ENCODE assay signal across 10 cellular contexts in the genomic region with DNA sequence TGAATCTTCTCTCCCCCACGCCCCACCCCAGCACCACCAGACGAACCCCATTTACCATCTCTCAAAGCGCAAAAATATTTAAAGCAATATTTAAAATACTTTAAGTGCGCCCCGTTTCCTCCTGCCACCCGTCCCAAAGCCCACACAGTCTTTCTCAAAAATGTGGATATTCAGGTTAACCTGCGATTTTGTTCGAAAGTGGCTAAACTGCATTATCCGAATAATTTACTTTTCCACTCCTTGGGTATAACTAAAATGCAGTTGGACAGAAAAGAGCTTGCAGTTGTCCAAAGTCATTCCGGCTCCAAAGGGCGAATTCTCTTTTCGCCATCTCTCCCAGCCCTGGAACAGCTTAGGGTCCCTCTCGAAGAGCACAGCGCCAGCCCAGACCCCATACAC. TPM values are rescaled to one million over a fixed set of nuclear protein-coding genes. Genes with fewer than 3 reads are reported as not detected.
DNase-seq lines count a peak whose midpoint lies in the region; ATAC-seq and TF ChIP-seq lines count a peak whose summit lies in the region.
"Had no signal": no experiment of that assay in that cellular context is flagged by ENCODE, and none has a peak within 500 bp of the region (broad histone marks: within the 10 kb centered on the region; RNA-seq: fewer than 3 reads in every experiment).

No MANE protein-coding gene starts in this region.

- H3K4me2 ChIP-seq in mesendoderm (ENCODE audit: low read length) = peak overlapping the region; percentile 92

- no peaks in the 10 kb centered on the region for H3K9me3 Mint-ChIP-seq in stimulated activated naive CD8-positive, alpha-beta T cell treated with anti-CD3 and anti-CD28 coated beads, Interleukin-15, Interleukin-2, amounts not matched to agents 100 ng/mL and 50 ng/mL, for 24 hours
- H3K9me3 Mint-ChIP-seq: dendritic cell treated with granulocyte-macrophage colony-stimulating factor and Interleukin-4, amounts not matched to agents 40 ng/mL and 50 ng/mL, for 4 days had no signal

- peaks cover 12% of the 10 kb centered on the region for H3K4me1 Mint-ChIP-seq in stimulated activated naive CD8-positive, alpha-beta T cell treated with anti-CD3 and anti-CD28 coated beads, Interleukin-15, Interleukin-2, amounts not matched to agents 100 ng/mL and 50 ng/mL, for 24 hours (ENCODE audit: low read depth)

- WGBS in mesendoderm (ENCODE audit: extremely low coverage, insufficient coverage, low lambda C conversion rate) = no CpG with 5 or more reads among the region's 14 CpGs
- WGBS in urinary bladder = 12% methylated on average over 14 of the region's 14 CpGs

- no peaks in the 10 kb centered on the region for H3K79me1 ChIP-seq in mesendoderm (ENCODE audit: low read length)

- H2AK5ac ChIP-seq in mesendoderm (ENCODE audit: low read length) = no peak overlapping the region

- no peak overlapping the region for H4K5ac ChIP-seq in mesendoderm (ENCODE audit: low read length)

- H4K8ac ChIP-seq in mesendoderm (ENCODE audit: low read depth, low read length) = no peak overlapping the region

- no peak overlapping the region for H3K23ac ChIP-seq in mesendoderm (ENCODE audit: low read length)

- peaks cover 38% of the 10 kb centered on the region for H3K27me3 ChIP-seq in mesendoderm (ENCODE audit: insufficient read depth, low read length, poor library complexity)

- TF ChIP-seq CTCF in choroid plexus epithelial cell (conservative IDR thresholded peaks at IDR 0.05; ENCODE audit: low read depth, low read length) = no peak

- H2BK5ac ChIP-seq in mesendoderm (ENCODE audit: low read length) = no peak overlapping the region

- no peak overlapping the region for H3K18ac ChIP-seq in mesendoderm (ENCODE audit: low read length)

- no peaks in the 10 kb centered on the region for H3K4me1 ChIP-seq in mesendoderm (ENCODE audit: control insufficient read depth, low read depth, low read length)
- H3K4me1 ChIP-seq in urinary bladder (ENCODE audit: insufficient read depth) = peaks cover 3% of the 10 kb centered on the region

- peak overlapping the region; percentile 72 for H3K56ac ChIP-seq in mesendoderm (ENCODE audit: low read length)

- H2BK15ac ChIP-seq in mesendoderm (replicated peaks; ENCODE audit: low read depth) = no peak overlapping the region

- DNase-seq in stimulated activated naive CD8-positive, alpha-beta T cell treated with anti-CD3 and anti-CD28 coated beads, Interleukin-15, Interleukin-2, amounts not matched to agents 100 U/mL and 50 U/mL, for 24 hours = no peak
- no peak for DNase-seq in choroid plexus epithelial cell (ENCODE audit: low read depth)
- peak; percentile 3 for DNase-seq in mesendoderm
- DNase-seq in activated effector memory CD4-positive, alpha-beta T cell treated with anti-CD3 and anti-CD28 coated beads, Interleukin-2, amount 50 U/mL, for 16 hours = no peak
- DNase-seq in DMS153 treated with DMSO at 0.1 percent for 48 hours (lab: John Stamatoyannopoulos, UW; ENCODE audit: unreplicated experiment) = no peak
- DNase-seq: activated CD4-positive, CD25-positive, alpha-beta regulatory T cell had no signal

- ATAC-seq in stimulated activated naive CD8-positive, alpha-beta T cell treated with anti-CD3 and anti-CD28 coated beads, Interleukin-15, Interleukin-2, amounts not matched to agents 100 U/mL and 50 U/mL, for 24 hours = no peak
- no peak for ATAC-seq in HG02763 (IDR thresholded peaks at IDR 0.05; ENCODE audit: unreplicated experiment)

- H3K27ac ChIP-seq in mesendoderm (ENCODE audit: low read depth, low read length) (no peak overlapping the region), urinary bladder (ENCODE audit: low read depth) (no peak overlapping the region)

- no peaks in the 10 kb centered on the region for H3K79me2 ChIP-seq in mesendoderm (ENCODE audit: control insufficient read depth, insufficient read depth, low read length)

- H3K36me3 ChIP-seq in mesendoderm (ENCODE audit: control insufficient read depth, insufficient read depth, low read length) = no peaks in the 10 kb centered on the region
- no peaks in the 10 kb centered on the region for H3K36me3 ChIP-seq in urinary bladder (ENCODE audit: insufficient read depth)

- no peak overlapping the region for H3K27ac Mint-ChIP-seq in stimulated activated naive CD8-positive, alpha-beta T cell treated with anti-CD3 and anti-CD28 coated beads, Interleukin-15, Interleukin-2, amounts not matched to agents 100 ng/mL and 50 ng/mL, for 24 hours
- H3K27ac Mint-ChIP-seq: dendritic cell treated with granulocyte-macrophage colony-stimulating factor and Interleukin-4, amounts not matched to agents 40 ng/mL and 50 ng/mL, for 4 days had no signal

- H3K27me3 Mint-ChIP-seq in stimulated activated naive CD8-positive, alpha-beta T cell treated with anti-CD3 and anti-CD28 coated beads, Interleukin-15, Interleukin-2, amounts not matched to agents 100 ng/mL and 50 ng/mL, for 24 hours = peaks cover 75% of the 10 kb centered on the region

- peak overlapping the region; percentile 60 for H3K4me3 ChIP-seq in choroid plexus epithelial cell (ENCODE audit: low read depth, low read length)
- peak overlapping the region; percentile 36 for H3K4me3 ChIP-seq in mesendoderm (ENCODE audit: low read length)
- peak overlapping the region; percentile 16 for H3K4me3 ChIP-seq in urinary bladder (ENCODE audit: low read depth, low read length)

- H3K4ac ChIP-seq in mesendoderm (ENCODE audit: low read depth, low read length) = no peak overlapping the region

- peak overlapping the region; percentile 56 for H3K9ac ChIP-seq in mesendoderm (ENCODE audit: low read length)

- no peaks in the 10 kb centered on the region for H3K36me3 Mint-ChIP-seq in stimulated activated naive CD8-positive, alpha-beta T cell treated with anti-CD3 and anti-CD28 coated beads, Interleukin-15, Interleukin-2, amounts not matched to agents 100 ng/mL and 50 ng/mL, for 24 hours (ENCODE audit: low read depth)

- H3K4me3 Mint-ChIP-seq in stimulated activated naive CD8-positive, alpha-beta T cell treated with anti-CD3 and anti-CD28 coated beads, Interleukin-15, Interleukin-2, amounts not matched to agents 100 ng/mL and 50 ng/mL, for 24 hours = peak overlapping the region; percentile 42
- H3K4me3 Mint-ChIP-seq: dendritic cell treated with granulocyte-macrophage colony-stimulating factor and Interleukin-4, amounts not matched to agents 40 ng/mL and 50 ng/mL, for 4 days had no signal

- H2BK120ac ChIP-seq in mesendoderm (ENCODE audit: low read depth, low read length) = no peak overlapping the region

RNA-seq across cellular contexts. Expression of a gene that starts 0.7 kb away (rescaled TPM):
- polyA plus RNA-seq in mesendoderm (2013, experiment 1 of 2) = 0.21 TPM
- 0.25 TPM for polyA plus RNA-seq in mesendoderm (2013, experiment 2 of 2)
- 0.21 TPM for total RNA-seq in urinary bladder
- polyA plus RNA-seq in urinary bladder = 0.25 TPM

RNA-seq across cellular contexts. Expression of a gene that starts 36.8 kb away (rescaled TPM):
- polyA plus RNA-seq in mesendoderm (2013, experiment 1 of 2) = 71.2 TPM
- polyA plus RNA-seq in mesendoderm (2013, experiment 2 of 2) = 71.5 TPM
- 30.1 TPM for total RNA-seq in urinary bladder
- 20.3 TPM for polyA plus RNA-seq in urinary bladder

RNA-seq across cellular contexts. Expression of a gene that starts 59.4 kb away (rescaled TPM):
- polyA plus RNA-seq in mesendoderm (2013, experiment 1 of 2) = 105 TPM
- polyA plus RNA-seq in mesendoderm (2013, experiment 2 of 2) = 105 TPM
- 34.3 TPM for total RNA-seq in urinary bladder
- 0.94 TPM for polyA plus RNA-seq in urinary bladder
